35 cellular contexts compared by ENCODE assay signal in the genomic region with DNA sequence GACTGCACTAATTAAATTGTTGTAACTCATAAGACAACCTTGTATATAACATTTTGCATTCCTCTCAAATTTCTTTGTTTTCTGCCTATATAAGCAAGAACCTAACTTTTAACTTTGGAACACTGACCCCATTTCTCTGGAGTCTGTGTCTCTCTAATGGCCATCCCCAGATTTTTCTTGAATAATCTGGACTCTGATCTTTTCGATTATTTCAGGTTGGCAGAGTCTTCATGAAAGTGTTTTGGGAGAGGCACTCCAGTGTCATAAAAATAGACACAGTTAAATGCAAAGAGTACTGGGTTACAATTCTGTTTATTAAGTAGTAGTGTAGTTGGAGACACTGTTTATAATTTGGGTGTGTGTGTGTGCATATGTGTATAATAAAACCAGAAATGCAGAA.
"Had no signal": no experiment of that assay in that cellular context is flagged by ENCODE, and none has a peak within 500 bp of the region (broad histone marks: within the 10 kb centered on the region; RNA-seq: fewer than 3 reads in every experiment).

No MANE protein-coding gene starts in this region.

- DNase-seq: Karpas-422, Kasumi-1, MG63, MM.1S, MV-4-11, NCI-H1048, NCI-H1092, NCI-H1092 treated with DMSO at 0.1 percent for 48 hours, NCI-H1105, NCI-H1105 treated with DMSO at 0.1 percent for 48 hours, NCI-H1417, NCI-H1417 treated with DMSO at 0.1 percent for 48 hours, NCI-H1436, NCI-H1436 treated with DMSO at 0.1 percent for 48 hours, NCI-H146, NCI-H1694, NCI-H1694 treated with DMSO at 0.1 percent for 48 hours, NCI-H187, NCI-H187 treated with DMSO at 0.1 percent for 48 hours, NCI-H1930, NCI-H2029, NCI-H2029 treated with DMSO at 0.1 percent for 48 hours, NCI-H2081, NCI-H2081 treated with DMSO at 0.1 percent for 48 hours, NCI-H2107, NCI-H2171, NCI-H2171 treated with DMSO at 0.1 percent for 48 hours, NCI-H2227 treated with DMSO at 0.1 percent for 48 hours, NCI-H226, NCI-H345, NCI-H446, NCI-H446 treated with DMSO at 0.1 percent for 48 hours, NCI-H510A, NCI-H510A treated with DMSO at 0.1 percent for 48 hours had no signal

- H3K9ac ChIP-seq: KMS-11 had no signal

- H3K27ac ChIP-seq: KMS-11 had no signal

- H3K4me3 ChIP-seq: MG63 had no signal

- H3K36me3 ChIP-seq: MG63 had no signal

- H3K9me3 ChIP-seq: MG63 had no signal

- H3K27me3 ChIP-seq: MG63 had no signal

- H3K4me2 ChIP-seq: KMS-11 had no signal
